Comparison of ENCODE assay signal across 20 cellular contexts in the genomic region with DNA sequence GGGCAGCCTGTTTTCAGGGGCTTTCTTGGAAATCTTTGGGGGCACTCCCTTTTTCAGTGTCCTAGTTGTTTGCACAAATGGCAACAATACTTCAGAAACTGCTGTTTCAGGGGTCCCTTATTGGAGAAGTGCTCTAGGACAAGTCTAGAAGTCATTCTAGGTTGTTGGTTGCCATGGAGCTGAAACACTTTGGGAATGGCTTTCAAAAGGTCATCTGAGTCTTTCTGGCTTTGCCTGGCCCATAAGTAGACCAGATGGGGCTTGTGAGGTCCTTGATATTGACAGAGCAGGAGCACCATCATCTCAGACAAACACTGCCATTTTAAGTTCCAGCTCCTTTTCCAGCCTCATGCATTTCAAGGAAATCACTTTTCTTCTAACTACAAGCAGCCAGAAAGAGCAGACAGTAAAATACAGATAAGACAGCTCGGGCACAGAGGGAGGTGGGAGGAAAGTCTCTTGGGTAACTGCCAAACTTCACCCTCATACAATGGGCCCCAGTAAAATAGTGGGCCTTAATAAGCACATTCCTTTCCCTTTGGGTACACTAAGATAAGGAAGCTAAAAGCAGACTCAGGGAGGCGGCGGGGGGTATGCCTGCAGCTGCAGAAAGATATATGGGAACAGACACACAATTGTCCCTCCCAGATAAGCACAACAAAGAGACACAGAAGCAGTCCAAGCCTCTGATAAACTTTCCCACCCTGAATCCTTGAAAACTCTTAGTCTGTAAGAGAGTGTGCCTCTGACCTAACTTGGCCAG. TPM values are rescaled to one million over a fixed set of nuclear protein-coding genes. Genes with fewer than 3 reads are reported as not detected.
A peak's percentile ranks its signal among the peaks of the same experiment; 100 is the strongest.
DNase-seq lines count a peak whose midpoint lies in the region; TF ChIP-seq lines count a peak whose summit lies in the region.
"Had no signal": no experiment of that assay in that cellular context is flagged by ENCODE, and none has a peak within 500 bp of the region (broad histone marks: within the 10 kb centered on the region; RNA-seq: fewer than 3 reads in every experiment).

No MANE protein-coding gene starts in this region.

- H3K4me3 Mint-ChIP-seq in Calu3 (ENCODE audit: low read depth, unreplicated experiment) (no peak overlapping the region), brain (peak overlapping the region in 1 of 5 experiments; percentile 30)
- H3K4me3 Mint-ChIP-seq: activated CD8-positive, alpha-beta T cell treated with anti-CD3 and anti-CD28 coated beads, Interleukin-2, amount 10 ng/mL, durations not matched to agents 7 days and 5 days; activated T-helper 1 cell treated with anti-CD3 and anti-CD28 coated beads, Interleukin-12 subunit alpha, Interleukin-12 subunit beta, Interleukin-2, Interleukin-4 antibody, amounts not matched to agents 30 ng/mL and 10 ng/mL and 1 ng/mL, durations not matched to agents 14 hours and 24 hours and 36 hours had no signal

- no peak overlapping the region for H3K4me3 ChIP-seq in HUES6 (ENCODE audit: low read depth, low read length)
- no peak overlapping the region for H3K4me3 ChIP-seq in mesodermal cell (ENCODE audit: extremely low read depth, insufficient read depth, low read length, poor library complexity, severe bottlenecking)
- no peak overlapping the region for H3K4me3 ChIP-seq in HAP-1
- H3K4me3 ChIP-seq: GM23248, sigmoid colon had no signal

- peak; percentile 13 for DNase-seq in Calu3
- no peak for DNase-seq in activated effector memory CD4-positive, alpha-beta T cell treated with anti-CD3 and anti-CD28 coated beads, Interleukin-2, amount 50 U/mL, for 16 hours
- no peak for DNase-seq in HAP-1 (ENCODE audit: low spot score in 2 of 2)
- no peak for DNase-seq in stimulated activated naive CD4-positive, alpha-beta T cell treated with Interleukin-2 at 50 U/mL for 16 hours (lab: John Stamatoyannopoulos, UW)
- DNase-seq in iPS-NIHi11 (ENCODE audit: low spot score) = no peak
- DNase-seq: activated CD8-positive, alpha-beta T cell treated with anti-CD3 and anti-CD28 coated beads, Interleukin-2, amount 10 ng/mL, durations not matched to agents 7 days and 5 days; GM23248; midbrain; NCI-H748 treated with DMSO at 0.1 percent for 48 hours; RPMI8226; sigmoid colon; stimulated activated CD4-positive, alpha-beta T cell treated with anti-CD3 and anti-CD28 coated beads, Interleukin-2, amount 100 ng/mL, for 48 hours had no signal

- H3K9me3 Mint-ChIP-seq in Calu3 (ENCODE audit: low read depth, unreplicated experiment) = no peaks in the 10 kb centered on the region
- peaks cover 0 to 11% (median 5%) of the 10 kb centered on the region in 5 experiments for H3K9me3 Mint-ChIP-seq in brain
- H3K9me3 Mint-ChIP-seq: activated T-helper 1 cell treated with anti-CD3 and anti-CD28 coated beads, Interleukin-12 subunit alpha, Interleukin-12 subunit beta, Interleukin-2, Interleukin-4 antibody, amounts not matched to agents 30 ng/mL and 10 ng/mL and 1 ng/mL, durations not matched to agents 14 hours and 24 hours and 36 hours had no signal

- no TSS peak for BruUV-seq in Calu3 (replicated peaks; lab: Mats Ljungman, UMichigan)

- WGBS in mesodermal cell (ENCODE audit: insufficient coverage in 2 of 2), 2 experiments = no CpG with 5 or more reads among the region's 3 CpGs

- no peaks in the 10 kb centered on the region for H3K36me3 ChIP-seq in HUES6 (ENCODE audit: control insufficient read depth, insufficient read depth, low read length)
- H3K36me3 ChIP-seq in mesodermal cell (ENCODE audit: control insufficient read depth, insufficient read depth, low read length) = no peaks in the 10 kb centered on the region
- H3K36me3 ChIP-seq in HAP-1 (replicated peaks) = no peaks in the 10 kb centered on the region
- H3K36me3 ChIP-seq: neutrophil, sigmoid colon had no signal

- no peak overlapping the region for H3K27ac Mint-ChIP-seq in Calu3 (ENCODE audit: unreplicated experiment)
- H3K27ac Mint-ChIP-seq in brain = peak overlapping the region in 4 of 5 experiments; percentile 14 to 83 (median 43)
- H3K27ac Mint-ChIP-seq: activated CD8-positive, alpha-beta T cell treated with anti-CD3 and anti-CD28 coated beads, Interleukin-2, amount 10 ng/mL, durations not matched to agents 7 days and 5 days; activated T-helper 1 cell treated with anti-CD3 and anti-CD28 coated beads, Interleukin-12 subunit alpha, Interleukin-12 subunit beta, Interleukin-2, Interleukin-4 antibody, amounts not matched to agents 30 ng/mL and 10 ng/mL and 1 ng/mL, durations not matched to agents 14 hours and 24 hours and 36 hours had no signal

- H3K27me3 ChIP-seq in HUES6 (ENCODE audit: control insufficient read depth, insufficient read depth, low read length) (no peaks in the 10 kb centered on the region), HAP-1 (ENCODE audit: low read depth) (0 out of 2 replicates have a peak, but pooled peaks cover 2% of the 10 kb centered on the region)
- H3K27me3 ChIP-seq: neutrophil had no signal

- CTCF ChIA-PET in Calu3 (lab: Charles Lee) = interaction anchor here (0.6 kb wide), 1 partner anchor 992 kb away, joined by 3 read pairs; no protein-coding TSS in a partner anchor

- H3K9ac ChIP-seq in HUES6 (ENCODE audit: low read length) = peak overlapping the region; percentile 41
- H3K9ac ChIP-seq: GM23248 had no signal

- H3K4me1 Mint-ChIP-seq in Calu3 (ENCODE audit: low read depth, unreplicated experiment) (no peaks in the 10 kb centered on the region), brain (peaks cover 5% of the 10 kb centered on the region)

- H3K4me1 ChIP-seq in HUES6 (ENCODE audit: control insufficient read depth, insufficient read depth, low read length) (peaks cover 29% of the 10 kb centered on the region), mesodermal cell (ENCODE audit: control insufficient read depth, insufficient read depth, low read length, poor library complexity, severe bottlenecking) (peaks cover 7% of the 10 kb centered on the region), HAP-1 (no peaks in the 10 kb centered on the region; the same call in 1 of the 2 replicates)
- H3K4me1 ChIP-seq: sigmoid colon had no signal

- no peaks in the 10 kb centered on the region for H3K27me3 Mint-ChIP-seq in Calu3 (ENCODE audit: unreplicated experiment)
- H3K27me3 Mint-ChIP-seq in brain = no peaks in the 10 kb centered on the region

- peak overlapping the region; percentile 71; the same call in 1 of the 2 replicates for H3K27ac ChIP-seq in HUES6 (ENCODE audit: low read depth, low read length)
- peak overlapping the region; percentile 86 for H3K27ac ChIP-seq in mesodermal cell (ENCODE audit: low read depth, low read length, severe bottlenecking)
- H3K27ac ChIP-seq: GM23248, neutrophil, sigmoid colon had no signal

- H3K9me3 ChIP-seq in HUES6 (ENCODE audit: control insufficient read depth, insufficient read depth, low read depth, low read length) (peaks cover 5% of the 10 kb centered on the region), mesodermal cell (ENCODE audit: control insufficient read depth, low read length) (no peaks in the 10 kb centered on the region), HAP-1 (no peaks in the 10 kb centered on the region)
- H3K9me3 ChIP-seq: neutrophil, sigmoid colon had no signal

- intact Hi-C loops in Calu3 (cut with micrococcal nuclease; ENCODE audit: unreplicated experiment) = no loop called here

- in situ Hi-C loops in HAP-1 (cut with MboI; ENCODE audit: low sequenced_read_pairs) = no loop called here

- H3K36me3 Mint-ChIP-seq in Calu3 (ENCODE audit: insufficient read depth, unreplicated experiment) (no peaks in the 10 kb centered on the region), brain (no peaks in the 10 kb centered on the region)

- no peak for TF ChIP-seq CTCF in Calu3 (IDR thresholded peaks at IDR 0.05; ENCODE audit: unreplicated experiment)
- TF ChIP-seq CTCF in brain (conservative IDR thresholded peaks at IDR 0.05) = no peak

RNA-seq across cellular contexts. Expression of gene NXF3, which starts 8.5 kb away (rescaled TPM):
- 0.27 TPM in 1 of 2 replicates, not detected in the other for total RNA-seq in Calu3 (2022)
- polyA plus RNA-seq in brain (ENCODE audit: insufficient read depth, low read depth, low replicate concordance) = not detected
- 0.55 TPM for polyA plus RNA-seq in mesodermal cell (2013, experiment 1 of 2)
- 0.96 TPM for polyA plus RNA-seq in mesodermal cell (2013, experiment 2 of 2)
- total RNA-seq: activated CD8-positive, alpha-beta T cell treated with anti-CD3 and anti-CD28 coated beads, Interleukin-2, amount 10 ng/mL, durations not matched to agents 7 days and 5 days; activated T-helper 1 cell treated with anti-CD3 and anti-CD28 coated beads, Interleukin-12 subunit alpha, Interleukin-12 subunit beta, Interleukin-2, Interleukin-4 antibody, amounts not matched to agents 30 ng/mL and 10 ng/mL and 1 ng/mL, durations not matched to agents 14 hours and 24 hours and 36 hours; bronchial epithelial cell; fibroblast of lung; kidney epithelial cell had no signal

RNA-seq across cellular contexts. Expression of gene BEX1, which starts 37.5 kb away (rescaled TPM):
- 9.2 and 12.9 TPM in 2 replicates for total RNA-seq in Calu3 (2022)
- polyA plus RNA-seq in brain (ENCODE audit: insufficient read depth, low read depth, low replicate concordance) = 395 TPM
- polyA plus RNA-seq in mesodermal cell (2013, experiment 1 of 2) = 132 TPM
- polyA plus RNA-seq in mesodermal cell (2013, experiment 2 of 2) = 96.6 TPM
- total RNA-seq: activated CD8-positive, alpha-beta T cell treated with anti-CD3 and anti-CD28 coated beads, Interleukin-2, amount 10 ng/mL, durations not matched to agents 7 days and 5 days; activated T-helper 1 cell treated with anti-CD3 and anti-CD28 coated beads, Interleukin-12 subunit alpha, Interleukin-12 subunit beta, Interleukin-2, Interleukin-4 antibody, amounts not matched to agents 30 ng/mL and 10 ng/mL and 1 ng/mL, durations not matched to agents 14 hours and 24 hours and 36 hours; bronchial epithelial cell; fibroblast of lung had no signal
